ENCODE assay signal across 8 cellular contexts in genomic region chr15:84500165-84500889, GRCh38.
DNase-seq lines count a peak whose midpoint lies in the region; ATAC-seq, FAIRE-seq and TF ChIP-seq lines count a peak whose summit lies in the region.
"Not testable (repeated sequence)": the region's sequence is repeated elsewhere in the genome, so short reads cannot be mapped to it uniquely, and the experiment has no call there.

No MANE protein-coding gene starts in this region.

- H2BK5ac ChIP-seq in IMR-90 (ENCODE audit: low read depth, low read length, poor library complexity, severe bottlenecking), result not testable (repeated sequence)

- FAIRE-seq in HepG2 (lab: Jason Lieb, UNC), result not testable (repeated sequence)

- dilution Hi-C loops in IMR-90 (cut with HindIII; ENCODE audit: low sequenced_read_pairs, unreplicated experiment), result not testable (repeated sequence)

- H4K20me1 ChIP-seq in IMR-90 (ENCODE audit: insufficient read depth, low read length); HepG2 (ENCODE audit: insufficient read depth, low read length): not testable (repeated sequence)

- not testable (repeated sequence) for TF ChIP-seq POLR2A in IMR-90 (IDR thresholded peaks at IDR 0.05; ENCODE audit: low read depth, low read length); HepG2 (IDR thresholded peaks at IDR 0.05; ENCODE audit: insufficient read depth in 1 of 2, low read depth in 2 of 2, low read length in 2 of 2)

- not testable (repeated sequence) for H3K23ac ChIP-seq in IMR-90 (ENCODE audit: low read depth, low read length)

- H3K27ac ChIP-seq in ACC112 (ENCODE audit: low read depth, low read length); IMR-90 (ENCODE audit: insufficient read depth, low read length); HepG2 (ENCODE audit: extremely low read length, insufficient read depth, low read length): not testable (repeated sequence)

- H3K4me2 ChIP-seq in IMR-90 (ENCODE audit: low read depth, low read length); HepG2 (ENCODE audit: low read depth, low read length): not testable (repeated sequence)
- H3K4me2 ChIP-seq in skeletal muscle satellite cell (ENCODE audit: low read length), result peak overlapping the region; percentile 54

- H3K36me3 Mint-ChIP-seq in activated CD4-positive, alpha-beta memory T cell treated with anti-CD3 and anti-CD28 coated beads for 36 hours, result not testable (repeated sequence)

- H2BK120ac ChIP-seq in IMR-90 (ENCODE audit: low read depth, low read length), result not testable (repeated sequence)

- H3K9me3 ChIP-seq in IMR-90 (ENCODE audit: control insufficient read depth, insufficient read depth, low read length); HepG2 (ENCODE audit: low read length); skeletal muscle satellite cell (replicated peaks; ENCODE audit: low read length): not testable (repeated sequence)

- H4K91ac ChIP-seq in IMR-90 (ENCODE audit: insufficient read depth, low read depth, low read length), result not testable (repeated sequence)

- not testable (repeated sequence) for TF ChIP-seq EP300 in HepG2 (IDR thresholded peaks at IDR 0.05; ENCODE audit: low read depth in 2 of 2, low read length in 2 of 2); HepG2 (CRISPR knock-in tag; IDR thresholded peaks at IDR 0.05; ENCODE audit: borderline replicate concordance)

- H2AFZ ChIP-seq in ACC112 (ENCODE audit: low read length, unreplicated experiment); IMR-90 (replicated peaks; ENCODE audit: low read length, poor library complexity); HepG2 (ENCODE audit: low read length): not testable (repeated sequence)

- not testable (repeated sequence) for H3K9ac ChIP-seq in IMR-90 (ENCODE audit: low read depth, low read length); HepG2 (ENCODE audit: insufficient read depth, low read depth, low read length)
- peak overlapping the region; percentile 64 for H3K9ac ChIP-seq in skeletal muscle satellite cell (ENCODE audit: low read depth, low read length)

- TF ChIP-seq RAD21 in IMR-90 (IDR thresholded peaks at IDR 0.05; ENCODE audit: low read length); HepG2 (CRISPR knock-in tag; IDR thresholded peaks at IDR 0.05): not testable (repeated sequence)

- not testable (repeated sequence) for H3K14ac ChIP-seq in IMR-90 (replicated peaks; ENCODE audit: low read depth, low read length)

- not testable (repeated sequence) for DNase-seq in IMR-90; epithelial cell of proximal tubule (ENCODE audit: low read depth); HepG2 (ENCODE audit: low spot score)
- DNase-seq in activated CD4-positive, alpha-beta memory T cell treated with anti-CD3 and anti-CD28 coated beads for 36 hours, result peak; percentile 60
- DNase-seq in activated naive CD4-positive, alpha-beta T cell treated with anti-CD3 and anti-CD28 coated beads, Interleukin-2, amount 50 U/mL, for 16 hours, result peak; percentile 32
- peak; percentile 59 for DNase-seq in stimulated activated CD8-positive, alpha-beta memory T cell treated with anti-CD3 and anti-CD28 coated beads, Interleukin-4, amount 100 ng/mL, for 48 hours

- WGBS in IMR-90 (ENCODE audit: extremely low coverage in 2 of 2, insufficient read length in 1 of 2), 2 experiments, result no CpG with 5 or more reads among the region's 60 CpGs
- no CpG with 5 or more reads among the region's 60 CpGs for WGBS in HepG2 (ENCODE audit: low lambda C conversion rate)

- not testable (repeated sequence) for H3K4me3 Mint-ChIP-seq in activated CD4-positive, alpha-beta memory T cell treated with anti-CD3 and anti-CD28 coated beads for 36 hours

- not testable (repeated sequence) for H3K27me3 Mint-ChIP-seq in activated CD4-positive, alpha-beta memory T cell treated with anti-CD3 and anti-CD28 coated beads for 36 hours

- H3K9me3 Mint-ChIP-seq in activated CD4-positive, alpha-beta memory T cell treated with anti-CD3 and anti-CD28 coated beads for 36 hours, result not testable (repeated sequence)

- not testable (repeated sequence) for H2AK5ac ChIP-seq in IMR-90 (ENCODE audit: low read depth, low read length)

- H4K5ac ChIP-seq in IMR-90 (ENCODE audit: low read depth, low read length), result not testable (repeated sequence)

- H3K27ac Mint-ChIP-seq in activated CD4-positive, alpha-beta memory T cell treated with anti-CD3 and anti-CD28 coated beads for 36 hours, result not testable (repeated sequence)

- H3K9me1 ChIP-seq in IMR-90 (ENCODE audit: insufficient read depth, low read length), result not testable (repeated sequence)

- H3K56ac ChIP-seq in IMR-90 (ENCODE audit: extremely low read depth, insufficient read depth, low read length), result not testable (repeated sequence)

- H3K4me1 ChIP-seq in ACC112 (ENCODE audit: control insufficient read depth, insufficient read depth, low read length, unreplicated experiment); IMR-90 (ENCODE audit: control insufficient read depth, insufficient read depth, low read length); HepG2 (ENCODE audit: insufficient read depth, low read length); skeletal muscle satellite cell (ENCODE audit: control insufficient read depth, insufficient read depth, low read length): not testable (repeated sequence)

- not testable (repeated sequence) for H3K27me3 ChIP-seq in ACC112 (ENCODE audit: insufficient read depth, low read length); IMR-90 (ENCODE audit: control insufficient read depth, insufficient read depth, low read length); HepG2 (ENCODE audit: control insufficient read depth in 1 of 2, insufficient read depth in 2 of 2, low read length in 2 of 2); skeletal muscle satellite cell (ENCODE audit: control insufficient read depth, insufficient read depth, low read length)

- not testable (repeated sequence) for H3K36me3 ChIP-seq in ACC112 (ENCODE audit: insufficient read depth, low read length); IMR-90 (ENCODE audit: control insufficient read depth, insufficient read depth, low read length); HepG2 (replicated peaks in 1 of 2; ENCODE audit: control insufficient read depth in 1 of 2, insufficient read depth in 2 of 2, low read length in 2 of 2); skeletal muscle satellite cell (ENCODE audit: insufficient read depth, low read length)

- in situ Hi-C loops in IMR-90 (cut with MboI; ENCODE audit: low sequenced_read_pairs); HepG2 (cut with HindIII; ENCODE audit: extremely low pct_ligation_motif_present, low pct_unique_long_range_greater_than_20kb): not testable (repeated sequence)

- H2AK9ac ChIP-seq in IMR-90 (replicated peaks; ENCODE audit: low read depth, low read length, poor library complexity), result not testable (repeated sequence)

- intact Hi-C loops in IMR-90 (cut with micrococcal nuclease); activated CD4-positive, alpha-beta memory T cell treated with anti-CD3 and anti-CD28 coated beads for 36 hours (cut with micrococcal nuclease); HepG2 (cut with micrococcal nuclease; ENCODE audit: unreplicated experiment): not testable (repeated sequence)

- not testable (repeated sequence) for H3K4me1 Mint-ChIP-seq in activated CD4-positive, alpha-beta memory T cell treated with anti-CD3 and anti-CD28 coated beads for 36 hours (ENCODE audit: low read depth)

- H3K4ac ChIP-seq in IMR-90 (ENCODE audit: low read depth, low read length), result not testable (repeated sequence)

- not testable (repeated sequence) for BruUV-seq in IMR-90 (replicated peaks; lab: Mats Ljungman, UMichigan); HepG2 (replicated peaks; lab: Mats Ljungman, UMichigan)

- POLR2A ChIA-PET in IMR-90 (lab: Charles Lee; ENCODE audit: unreplicated experiment); activated CD4-positive, alpha-beta memory T cell treated with anti-CD3 and anti-CD28 coated beads for 36 hours (lab: Charles Lee); HepG2 (lab: Yijun Ruan, JAX): not testable (repeated sequence)

- not testable (repeated sequence) for ATAC-seq in IMR-90 (ENCODE audit: low read depth); HepG2

- not testable (repeated sequence) for H2BK15ac ChIP-seq in IMR-90 (ENCODE audit: low read depth, low read length)

- H3K79me2 ChIP-seq in ACC112 (ENCODE audit: control insufficient read depth, insufficient read depth, low read length, unreplicated experiment); HepG2 (ENCODE audit: insufficient read depth, low read length): not testable (repeated sequence)

- H3K79me1 ChIP-seq in IMR-90 (ENCODE audit: low read depth in 1 of 2, low read length in 2 of 2), result not testable (repeated sequence)

- not testable (repeated sequence) for H3K18ac ChIP-seq in IMR-90 (ENCODE audit: low read depth, low read length)

- H2BK20ac ChIP-seq in IMR-90 (ENCODE audit: low read depth, low read length), result not testable (repeated sequence)

- CTCF ChIA-PET in IMR-90 (lab: Yijun Ruan, JAX); activated CD4-positive, alpha-beta memory T cell treated with anti-CD3 and anti-CD28 coated beads for 36 hours (lab: Charles Lee); HepG2 (lab: Yijun Ruan, JAX; ENCODE audit: low intra/inter-chr PET ratio, low total read pairs): not testable (repeated sequence)

- peak overlapping the region; percentile 67 for H3K4me3 ChIP-seq in ACC112 (ENCODE audit: low read depth, low read length)
- H3K4me3 ChIP-seq in IMR-90 (ENCODE audit: insufficient read depth, low read depth, low read length), result 0 out of 2 replicates have a peak overlapping the region, but pooled peaks have one; percentile 18
- peak overlapping the region; percentile 35 for H3K4me3 ChIP-seq in epithelial cell of proximal tubule (ENCODE audit: low read depth, low read length)
- peak overlapping the region in 1 of 3 experiments; percentile 42; a peak in 3 of 6 replicates for H3K4me3 ChIP-seq in HepG2 (replicated peaks in 1 of 3; ENCODE audit: insufficient read depth in 1 of 3, low read depth in 2 of 3, low read length in 3 of 3)
- peak overlapping the region; percentile 56 for H3K4me3 ChIP-seq in skeletal muscle satellite cell (ENCODE audit: low read length)

- not testable (repeated sequence) for H4K8ac ChIP-seq in IMR-90 (ENCODE audit: low read depth in 2 of 2, low read length in 2 of 2)

- not testable (repeated sequence) for TF ChIP-seq CTCF in IMR-90 (conservative IDR thresholded peaks at IDR 0.05; ENCODE audit: low read depth, low read length); epithelial cell of proximal tubule (conservative IDR thresholded peaks at IDR 0.05; ENCODE audit: low read depth, low read length); HepG2 (CRISPR knock-in tag; IDR thresholded peaks at IDR 0.05)
